In genomic region chr19:19224852-19225494, GRCh38 we compare ENCODE assay signal across 8 cellular contexts. TPM values are rescaled to one million over a fixed set of nuclear protein-coding genes. Genes with fewer than 3 reads are reported as not detected.
DNase-seq lines count a peak whose midpoint lies in the region; ATAC-seq and TF ChIP-seq lines count a peak whose summit lies in the region.

No MANE protein-coding gene starts in this region.

- H3K36me3 ChIP-seq in ascending aorta: no peaks in the 10 kb centered on the region

- DNase-seq in GDM1 (lab: John Stamatoyannopoulos, UW) (peak; percentile 38), Kasumi-1 (lab: John Stamatoyannopoulos, UW) (peak; percentile 70 to 77), T-helper 17 cell (peak; percentile 61 to 69 (median 65)), ascending aorta (ENCODE audit: low spot score in 2 of 2) (peak in 1 of 2 donors; percentile 70)
- DNase-seq in stimulated activated CD4-positive, alpha-beta T cell treated with anti-CD3 and anti-CD28 coated beads, Interleukin-12 subunit alpha, Interleukin-12 subunit beta, amount 100 ng/mL, for 48 hours (ENCODE audit: low read depth in 2 of 3, low spot score in 1 of 3): peak; percentile 55 to 72 (median 58)

- H3K27ac Mint-ChIP-seq in T-helper 17 cell: no peak overlapping the region

- H3K9me3 ChIP-seq in T-helper 17 cell (ENCODE audit: control insufficient read depth, low read length, poor library complexity, severe bottlenecking) (no peaks in the 10 kb centered on the region), ascending aorta (no peaks in the 10 kb centered on the region), iPS-18c (ENCODE audit: control insufficient read depth, insufficient read depth, low read length) (no peaks in the 10 kb centered on the region)

- H3K27me3 ChIP-seq in ascending aorta: peaks cover 6% of the 10 kb centered on the region

- peaks cover 4% of the 10 kb centered on the region for H3K4me1 Mint-ChIP-seq in T-helper 17 cell

- peak; percentile 20 to 54 (median 31) for TF ChIP-seq CTCF in ascending aorta (IDR thresholded peaks at IDR 0.05)

- no peak overlapping the region for H3K27ac ChIP-seq in ascending aorta

- peaks cover 0 to 4% of the 10 kb centered on the region in 2 donors for H3K4me1 ChIP-seq in ascending aorta

- peak overlapping the region; percentile 86 for H3K4me3 Mint-ChIP-seq in T-helper 17 cell

- intact Hi-C loops in ascending aorta (cut with DNase I): no loop called here

- ATAC-seq in T-helper 17 cell (peak; percentile 97), HG03460 (IDR thresholded peaks at IDR 0.05; ENCODE audit: unreplicated experiment) (no peak), GM19463 (IDR thresholded peaks at IDR 0.05; ENCODE audit: unreplicated experiment) (no peak)

- H3K4me3 ChIP-seq in ascending aorta (peak overlapping the region; percentile 34 to 57), iPS-18c (ENCODE audit: insufficient read depth, low read depth, low read length) (peak overlapping the region; percentile 56)

- H3K36me3 Mint-ChIP-seq in T-helper 17 cell (ENCODE audit: low read depth): no peaks in the 10 kb centered on the region

- peaks cover 10% of the 10 kb centered on the region for H3K27me3 Mint-ChIP-seq in T-helper 17 cell

RNA-seq across cellular contexts. Expression of gene NCAN, which starts 13.2 kb away (rescaled TPM):
- total RNA-seq in T-helper 17 cell: not detected
- total RNA-seq in ascending aorta: not detected

RNA-seq across cellular contexts. Expression of gene NR2C2AP, which starts 21.8 kb away (rescaled TPM):
- total RNA-seq in T-helper 17 cell (10 to 100 TPM; 15.0 to 17.3 TPM), ascending aorta (16.5 TPM)

RNA-seq across cellular contexts. Expression of gene RFXANK, which starts 32.9 kb away (rescaled TPM):
- total RNA-seq in T-helper 17 cell (10 to 100 TPM; 61.9 to 69.2 TPM), ascending aorta (20.2 TPM)

RNA-seq across cellular contexts. Expression of gene BORCS8, which starts 33.0 kb away (rescaled TPM):
- total RNA-seq in T-helper 17 cell (10 to 100 TPM; 27.4 to 30.8 TPM), ascending aorta (26.9 TPM)

RNA-seq across cellular contexts. Expression of gene TM6SF2, which starts 48.1 kb away (rescaled TPM):
- total RNA-seq in T-helper 17 cell (not detected), ascending aorta (8.8 TPM)
